Comparison of ENCODE assay signal across 25 cellular contexts in the genomic region with DNA sequence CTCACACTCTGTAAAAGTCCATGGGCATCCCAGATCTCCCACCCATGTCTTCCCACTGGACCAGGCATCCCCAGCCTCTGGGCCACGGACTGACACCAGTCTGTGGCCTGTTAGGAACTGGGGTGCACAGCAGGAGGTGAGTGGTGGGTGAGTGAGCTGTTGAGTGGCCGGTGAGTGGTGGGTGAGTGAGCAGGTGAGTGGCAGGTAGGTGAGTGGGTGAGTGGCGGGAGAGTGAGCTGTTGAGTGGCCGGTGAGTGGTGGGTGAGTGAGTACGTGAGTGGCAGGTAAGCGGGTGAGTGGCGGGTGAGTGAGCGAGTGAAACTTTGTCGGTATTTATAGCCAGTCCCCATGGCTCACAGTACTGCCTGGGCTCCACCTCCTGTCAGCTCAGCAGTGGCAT.
"Had no signal": no experiment of that assay in that cellular context is flagged by ENCODE, and none has a peak within 500 bp of the region (broad histone marks: within the 10 kb centered on the region; RNA-seq: fewer than 3 reads in every experiment).

No MANE protein-coding gene starts in this region.

- H3K4me1 Mint-ChIP-seq: activated naive CD8-positive, alpha-beta T cell treated with anti-CD3 and anti-CD28 coated beads, Interleukin-2, amount 10 ng/mL, durations not matched to agents 7 days and 5 days had no signal

- H3K27me3 Mint-ChIP-seq: activated naive CD8-positive, alpha-beta T cell treated with anti-CD3 and anti-CD28 coated beads, Interleukin-2, amount 10 ng/mL, durations not matched to agents 7 days and 5 days had no signal

- H3K4me1 ChIP-seq: adrenal gland, SJSA1 had no signal

- H3K4me3 ChIP-seq: adrenal gland, K562, SJSA1 had no signal

- H3K36me3 Mint-ChIP-seq: activated naive CD8-positive, alpha-beta T cell treated with anti-CD3 and anti-CD28 coated beads, Interleukin-2, amount 10 ng/mL, durations not matched to agents 7 days and 5 days had no signal

- FAIRE-seq: bronchial epithelial cell, K562, RCC 7860 had no signal

- DNase-seq: activated CD4-positive, alpha-beta T cell treated with anti-CD3 and anti-CD28 coated beads for 48 hours; activated CD4-positive, alpha-beta T cell treated with anti-CD3 and anti-CD28 coated beads, Interleukin-2, amount 50 U/mL, for 4 hours; activated CD4-positive, CD25-positive, alpha-beta regulatory T cell treated with anti-CD3 and anti-CD28 coated beads, Interleukin-2, amount 50 U/mL, for 72 hours; activated CD8-positive, alpha-beta memory T cell treated with anti-CD3 and anti-CD28 coated beads, Interleukin-2, amount 50 U/mL, for 48 hours; activated CD8-positive, alpha-beta T cell treated with anti-CD3 and anti-CD28 coated beads, Interleukin-2, amount 10 ng/mL, durations not matched to agents 7 days and 5 days; activated naive CD4-positive, alpha-beta T cell treated with anti-CD3 and anti-CD28 coated beads, Interleukin-2, amount 50 U/mL, for 16 hours; activated naive CD8-positive, alpha-beta T cell treated with anti-CD3 and anti-CD28 coated beads, Interleukin-2, amount 10 ng/mL, durations not matched to agents 7 days and 5 days; activated T-cell treated with anti-CD3 and anti-CD28 coated beads, Interleukin-2, amount 50 U/mL, for 1 hour; adrenal gland; anterior cingulate cortex; Karpas-422; MM.1S; NCI-H1105; NCI-H1436; NCI-H1694 treated with DMSO at 0.1 percent for 48 hours; NCI-H2029 treated with DMSO at 0.1 percent for 48 hours; NCI-H510A; NCI-H526 treated with DMSO at 0.1 percent for 48 hours; NK-92 treated with Interleukin-12 subunit alpha and Interleukin-12 subunit beta, amount 100 ng/mL, for 24 hours; SHP77 had no signal

- H3K9me3 Mint-ChIP-seq: activated naive CD8-positive, alpha-beta T cell treated with anti-CD3 and anti-CD28 coated beads, Interleukin-2, amount 10 ng/mL, durations not matched to agents 7 days and 5 days had no signal

- H3K9me3 ChIP-seq: adrenal gland had no signal

- H3K4me3 Mint-ChIP-seq: activated CD8-positive, alpha-beta T cell treated with anti-CD3 and anti-CD28 coated beads, Interleukin-2, amount 10 ng/mL, durations not matched to agents 7 days and 5 days; activated naive CD8-positive, alpha-beta T cell treated with anti-CD3 and anti-CD28 coated beads, Interleukin-2, amount 10 ng/mL, durations not matched to agents 7 days and 5 days had no signal

- H3K27ac ChIP-seq: adrenal gland, SJSA1 had no signal

- H3K27me3 ChIP-seq: adrenal gland, SJSA1 had no signal

- H3K36me3 ChIP-seq: adrenal gland, SJSA1 had no signal

- ATAC-seq: activated CD8-positive, alpha-beta T cell treated with anti-CD3 and anti-CD28 coated beads, Interleukin-2, amount 10 ng/mL, durations not matched to agents 7 days and 5 days; K562; SK-N-SH treated with all-trans-retinoic acid at 6 μM for 48 hours had no signal

- H3K27ac Mint-ChIP-seq: activated CD8-positive, alpha-beta T cell treated with anti-CD3 and anti-CD28 coated beads, Interleukin-2, amount 10 ng/mL, durations not matched to agents 7 days and 5 days; activated naive CD8-positive, alpha-beta T cell treated with anti-CD3 and anti-CD28 coated beads, Interleukin-2, amount 10 ng/mL, durations not matched to agents 7 days and 5 days had no signal
